In genomic region chr17:40341808-40342574, GRCh38 we compare ENCODE assay signal across 8 cellular contexts. TPM values are rescaled to one million over a fixed set of nuclear protein-coding genes. Genes with fewer than 3 reads are reported as not detected.
A peak's percentile ranks its signal among the peaks of the same experiment; 100 is the strongest.
DNase-seq lines count a peak whose midpoint lies in the region; ATAC-seq and TF ChIP-seq lines count a peak whose summit lies in the region.

No MANE protein-coding gene starts in this region.

- DNase-seq in DND-41 (no peak), NCI-H146 (lab: John Stamatoyannopoulos, UW) (peak; percentile 72), heart right ventricle (peak; percentile 87 to 88), ovary (peak; percentile 84 to 90 (median 88)), NCI-H128 (lab: John Stamatoyannopoulos, UW; ENCODE audit: unreplicated experiment) (no peak), OCI-M2 (lab: John Stamatoyannopoulos, UW; ENCODE audit: unreplicated experiment) (no peak)

- no peak for TF ChIP-seq EP300 in ovary (IDR thresholded peaks at IDR 0.05)

- H2AFZ ChIP-seq in DND-41 (ENCODE audit: low read depth, low read length) = no peak overlapping the region

- H3K9ac ChIP-seq in DND-41 (ENCODE audit: low read depth, low read length) = no peak overlapping the region; the same call in 1 of the 2 replicates

- ATAC-seq in DND-41 (ENCODE audit: insufficient read depth, low read depth) (peak; percentile 18; the same call in 1 of the 3 replicates), heart right ventricle (peak; percentile 58 to 73 (median 64)), GM21576 (IDR thresholded peaks at IDR 0.05; ENCODE audit: unreplicated experiment) (no peak)

- no peak for TF ChIP-seq CTCF in DND-41 (IDR thresholded peaks at IDR 0.05; ENCODE audit: borderline replicate concordance, extremely low read depth, low read length, poor library complexity, severe bottlenecking)
- TF ChIP-seq CTCF in heart right ventricle (IDR thresholded peaks at IDR 0.05) = no peak
- TF ChIP-seq CTCF in ovary (IDR thresholded peaks at IDR 0.05) = no peak

- H3K4me3 ChIP-seq in DND-41 (ENCODE audit: low read depth in 1 of 2, low read length in 2 of 2) (no peak overlapping the region), heart right ventricle (peak overlapping the region; percentile 78 to 97 (median 90)), ovary (peak overlapping the region; percentile 68)

- H3K4me1 ChIP-seq in DND-41 (ENCODE audit: insufficient read depth, low read length) (peaks cover 10% of the 10 kb centered on the region), heart right ventricle (peaks cover 14 to 82% (median 74%) of the 10 kb centered on the region in 9 donors), ovary (ENCODE audit: insufficient read depth) (peaks cover 22% of the 10 kb centered on the region)

- peaks cover 11% of the 10 kb centered on the region for H4K20me1 ChIP-seq in DND-41 (ENCODE audit: insufficient read depth, low read length)

- H3K9me3 ChIP-seq in DND-41 (ENCODE audit: insufficient read depth, low read length, severe bottlenecking) = no peaks in the 10 kb centered on the region
- H3K9me3 ChIP-seq in heart right ventricle = no peaks in the 10 kb centered on the region
- H3K9me3 ChIP-seq in ovary = no peaks in the 10 kb centered on the region

- H3K79me2 ChIP-seq in DND-41 (ENCODE audit: insufficient read depth, low read length) = no peaks in the 10 kb centered on the region

- H3K27me3 ChIP-seq in DND-41 (ENCODE audit: insufficient read depth, low read length, poor library complexity) (no peaks in the 10 kb centered on the region), heart right ventricle (no peaks in the 10 kb centered on the region), ovary (no peaks in the 10 kb centered on the region)

- H3K36me3 ChIP-seq in DND-41 (ENCODE audit: insufficient read depth, low read length) (no peaks in the 10 kb centered on the region), heart right ventricle (peaks cover 0 to 8% (median 0%) of the 10 kb centered on the region in 9 donors), ovary (no peaks in the 10 kb centered on the region)

- peak; percentile 52 for TF ChIP-seq POLR2A in ovary (IDR thresholded peaks at IDR 0.05)

- intact Hi-C loops in heart right ventricle (cut with DNase I) = loop anchor here in 4 of 10 donors (2.0 to 10.0 kb wide), 4 partner anchors 21 to 227 kb away; no protein-coding TSS in a partner anchor
- intact Hi-C loops in ovary (cut with DNase I) = no loop called here

- 0 to 2% (median 2%) methylated on average over 44 to 63 of the region's 63 CpGs for WGBS in adipose tissue, 3 donors
- 4 to 7% methylated on average over 48 to 63 of the region's 63 CpGs for WGBS in heart right ventricle, 2 donors
- 0 to 1% (median 1%) methylated on average over 32 to 63 of the region's 63 CpGs for WGBS in ovary, 3 donors

- H3K27ac ChIP-seq in DND-41 (ENCODE audit: low read length) (no peak overlapping the region), adipose tissue (ENCODE audit: low read depth, low read length) (peak overlapping the region; percentile 83), heart right ventricle (peak overlapping the region; percentile 88 to 99 (median 98)), ovary (peak overlapping the region; percentile 84 to 95)

- H3K4me2 ChIP-seq in DND-41 (ENCODE audit: insufficient read depth, low read length) = peak overlapping the region; percentile 37

RNA-seq across cellular contexts. Expression of gene GJD3, which starts 22.5 kb away (rescaled TPM):
- polyA plus RNA-seq in adipose tissue (1 to 10 TPM in 1 of 3 donors, under 1 TPM in 1, not detected in 1; 0.78 to 1.0 TPM), heart right ventricle (under 1 TPM; 0.65 to 0.88 TPM), ovary (under 1 TPM in 1 of 2 donors, not detected in 1; 0.24 TPM)
- total RNA-seq in heart right ventricle (1 to 10 TPM in 9 of 10 donors, under 1 TPM in 1; 0.79 to 6.2 (median 2.1) TPM), ovary (1 to 10 TPM in 2 of 7 donors, under 1 TPM in 3, not detected in 2; 0.66 to 1.8 (median 0.92) TPM)

RNA-seq across cellular contexts. Expression of gene RARA, which starts 33.0 kb away (rescaled TPM):
- polyA plus RNA-seq in adipose tissue (10 to 100 TPM in 2 of 3 donors, 1 to 10 TPM in 1; 7.8 to 54.3 (median 44.0) TPM), heart right ventricle (10 to 100 TPM; 19.0 to 20.8 TPM), ovary (10 to 100 TPM; 21.8 to 39.9 TPM)
- total RNA-seq in heart right ventricle (10 to 100 TPM; 11.2 to 34.0 (median 18.3) TPM), ovary (100 to 1,000 TPM in 1 of 7 donors, 10 to 100 TPM in 6; 19.8 to 100 (median 62.2) TPM)

RNA-seq across cellular contexts. Expression of gene CDC6, which starts 54.3 kb away (rescaled TPM):
- polyA plus RNA-seq in adipose tissue = 1 to 10 TPM; 1.1 to 3.1 (median 1.4) TPM
- 1 to 10 TPM in 4 of 10 donors, under 1 TPM in 6; 0.49 to 3.0 (median 0.86) TPM for total RNA-seq in heart right ventricle
- polyA plus RNA-seq in heart right ventricle = 1 to 10 TPM in 1 of 2 donors, under 1 TPM in 1; 0.66 to 1.8 TPM
- total RNA-seq in ovary = 1 to 10 TPM in 3 of 7 donors, under 1 TPM in 4; 0.34 to 3.8 (median 0.76) TPM
- polyA plus RNA-seq in ovary = 1 to 10 TPM in 1 of 2 donors, under 1 TPM in 1; 0.80 to 3.3 TPM

Comparison
In these comparisons a context has a peak if more than half of its experiments do, and no peak if none do; other contexts are left out.
1. DNase-seq: peak in NCI-H146 (single experiment), heart right ventricle (2 of 2) and ovary (5 of 5); none in DND-41 (single experiment), NCI-H128 (single experiment) and OCI-M2 (single experiment).
2. H3K4me3 ChIP-seq: peak in heart right ventricle (10 of 10) and ovary (single experiment); none in DND-41 (0 of 2).